9 cellular contexts compared by ENCODE assay signal in the genomic region with DNA sequence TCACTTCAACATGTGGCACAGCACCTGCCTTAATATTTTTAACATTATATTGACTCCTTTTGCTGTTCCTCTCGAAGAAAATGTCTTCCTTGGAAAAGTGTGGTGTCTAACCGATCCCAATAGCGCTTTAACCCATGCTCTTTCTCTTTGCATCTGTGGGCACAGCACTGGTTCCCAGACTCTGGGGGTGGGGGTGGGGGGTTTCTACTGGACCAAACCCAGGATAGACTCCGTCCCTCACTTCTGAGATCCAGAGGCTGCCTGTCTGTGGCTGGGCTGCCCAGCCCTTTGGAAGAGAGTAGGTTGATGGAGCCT. TPM values are rescaled to one million over a fixed set of nuclear protein-coding genes. Genes with fewer than 3 reads are reported as not detected.
DNase-seq lines count a peak whose midpoint lies in the region; ATAC-seq, FAIRE-seq and TF ChIP-seq lines count a peak whose summit lies in the region.
"Had no signal": no experiment of that assay in that cellular context is flagged by ENCODE, and none has a peak within 500 bp of the region (broad histone marks: within the 10 kb centered on the region; RNA-seq: fewer than 3 reads in every experiment).

No MANE protein-coding gene starts in this region.

- CTCF ChIA-PET in HepG2 (lab: Yijun Ruan, JAX; ENCODE audit: low intra/inter-chr PET ratio, low total read pairs): no interaction called here

- no peaks in the 10 kb centered on the region for H3K27me3 ChIP-seq in liver (ENCODE audit: control insufficient read depth in 4 of 4, insufficient read depth in 4 of 4, low read length in 3 of 4)
- peaks cover 0 to 2% of the 10 kb centered on the region in 2 experiments; a peak in 2 of 5 replicates for H3K27me3 ChIP-seq in HepG2 (ENCODE audit: control insufficient read depth in 1 of 2, insufficient read depth in 2 of 2, low read length in 2 of 2)
- H3K27me3 ChIP-seq in brain microvascular endothelial cell (replicated peaks): no peaks in the 10 kb centered on the region
- no peaks in the 10 kb centered on the region for H3K27me3 ChIP-seq in aorta (ENCODE audit: control insufficient read depth in 1 of 2, insufficient read depth in 2 of 2, low read length in 1 of 2)

- no peak overlapping the region for H3K4me2 ChIP-seq in HepG2 (ENCODE audit: low read depth, low read length)

- TF ChIP-seq EP300 in HepG2 (IDR thresholded peaks at IDR 0.05; ENCODE audit: low read depth in 2 of 2, low read length in 2 of 2) (no peak), HepG2 (CRISPR knock-in tag; IDR thresholded peaks at IDR 0.05; ENCODE audit: borderline replicate concordance) (no peak)

- H3K9ac ChIP-seq in liver (ENCODE audit: low read depth in 1 of 2, low read length in 2 of 2) (peak overlapping the region; percentile 28 to 42), HepG2 (ENCODE audit: insufficient read depth, low read depth, low read length) (no peak overlapping the region)

- intact Hi-C loops in HepG2 (cut with micrococcal nuclease; ENCODE audit: unreplicated experiment): no loop called here
- intact Hi-C loops in aorta (cut with DNase I): loop anchor here (5.0 to 10.0 kb wide), 4 partner anchors 73 to 323 kb away; a partner anchor contains a TSS

- TF ChIP-seq RAD21 in liver (IDR thresholded peaks at IDR 0.05) (no peak), HepG2 (CRISPR knock-in tag; IDR thresholded peaks at IDR 0.05) (no peak)

- H3K4me1 ChIP-seq in liver (ENCODE audit: control insufficient read depth in 4 of 4, insufficient read depth in 4 of 4, low read length in 3 of 4): peaks cover 0 to 22% (median 6%) of the 10 kb centered on the region in 4 donors
- peaks cover 14% of the 10 kb centered on the region for H3K4me1 ChIP-seq in HepG2 (ENCODE audit: insufficient read depth, low read length)
- no peaks in the 10 kb centered on the region for H3K4me1 ChIP-seq in aorta (ENCODE audit: control insufficient read depth in 1 of 2, insufficient read depth in 2 of 2, low read length in 2 of 2)

- no TSS peak for BruUV-seq in HepG2 (replicated peaks; lab: Mats Ljungman, UMichigan)

- no peak for FAIRE-seq in HepG2 (lab: Jason Lieb, UNC)

- H3K27ac ChIP-seq in liver (ENCODE audit: low read depth in 1 of 2, low read length in 2 of 2) (peak overlapping the region; percentile 68 to 81), HepG2 (ENCODE audit: extremely low read length, insufficient read depth, low read length) (no peak overlapping the region), brain microvascular endothelial cell (peak overlapping the region; percentile 68), aorta (ENCODE audit: low read depth in 1 of 2, low read length in 2 of 2) (peak overlapping the region; percentile 54 to 72)

- peaks cover 4% of the 10 kb centered on the region for H4K20me1 ChIP-seq in HepG2 (ENCODE audit: insufficient read depth, low read length)

- H3K79me2 ChIP-seq in HepG2 (ENCODE audit: insufficient read depth, low read length): peaks cover 26% of the 10 kb centered on the region

- in situ Hi-C loops in HepG2 (cut with HindIII; ENCODE audit: extremely low pct_ligation_motif_present, low pct_unique_long_range_greater_than_20kb) (no loop called here), brain microvascular endothelial cell (cut with HindIII; ENCODE audit: low pct_ligation_motif_present, low sequenced_read_pairs) (no loop called here)

- POLR2A ChIA-PET in HepG2 (lab: Yijun Ruan, JAX): no interaction called here

- TF ChIP-seq CTCF in liver (IDR thresholded peaks at IDR 0.05; ENCODE audit: low read depth, low read length, missing input control) (no peak), HepG2 (CRISPR knock-in tag; IDR thresholded peaks at IDR 0.05) (no peak), brain microvascular endothelial cell (IDR thresholded peaks at IDR 0.05; ENCODE audit: low read depth, low read length, missing control alignments) (no peak)

- H2AFZ ChIP-seq in HepG2 (ENCODE audit: low read length): no peak overlapping the region

- 52% methylated on average over 4 of the region's 4 CpGs for WGBS in liver
- WGBS in HepG2 (ENCODE audit: low lambda C conversion rate): 73% methylated on average over 4 of the region's 4 CpGs
- WGBS in aorta, 2 donors: 23 to 34% methylated on average over 4 of the region's 4 CpGs

- no peak for ATAC-seq in HepG2
- no peak for ATAC-seq in aorta (ENCODE audit: low FRiP score)
- ATAC-seq in left lobe of liver: no peak

- no peak for TF ChIP-seq POLR2A in HepG2 (IDR thresholded peaks at IDR 0.05; ENCODE audit: insufficient read depth in 1 of 2, low read depth in 2 of 2, low read length in 2 of 2)

- peak overlapping the region; percentile 6 to 67 (median 61) for H3K4me3 ChIP-seq in liver (ENCODE audit: low read depth in 1 of 3, low read length in 3 of 3)
- no peak overlapping the region for H3K4me3 ChIP-seq in HepG2 (replicated peaks in 1 of 3; ENCODE audit: insufficient read depth in 1 of 3, low read depth in 2 of 3, low read length in 3 of 3)
- H3K4me3 ChIP-seq in brain microvascular endothelial cell (ENCODE audit: low read depth, low read length): peak overlapping the region; percentile 63
- H3K4me3 ChIP-seq in aorta (ENCODE audit: low read length in 2 of 2): peak overlapping the region; percentile 30 to 80

- H3K36me3 ChIP-seq in liver (ENCODE audit: control insufficient read depth in 4 of 4, insufficient read depth in 3 of 4, low read depth in 1 of 4, low read length in 3 of 4) (no peaks in the 10 kb centered on the region), HepG2 (replicated peaks in 1 of 2; ENCODE audit: control insufficient read depth in 1 of 2, insufficient read depth in 2 of 2, low read length in 2 of 2) (no peaks in the 10 kb centered on the region), brain microvascular endothelial cell (replicated peaks) (no peaks in the 10 kb centered on the region), aorta (ENCODE audit: control insufficient read depth in 1 of 2, insufficient read depth in 2 of 2, low read length in 1 of 2) (no peaks in the 10 kb centered on the region)

- H3K9me3 ChIP-seq in liver (ENCODE audit: control insufficient read depth in 4 of 4, low read length in 3 of 4) (no peaks in the 10 kb centered on the region), HepG2 (ENCODE audit: low read length) (no peaks in the 10 kb centered on the region), aorta (ENCODE audit: control insufficient read depth, low read length) (no peaks in the 10 kb centered on the region)

- DNase-seq in HepG2 (ENCODE audit: low spot score) (no peak), brain microvascular endothelial cell (no peak), midbrain (lab: John Stamatoyannopoulos, UW) (peak; percentile 78), aorta (no peak), epidermal melanocyte (ENCODE audit: insufficient read length, low spot score) (no peak), NCI-H526 treated with DMSO at 0.1 percent for 48 hours (lab: John Stamatoyannopoulos, UW) (no peak), left lobe of liver (ENCODE audit: low spot score) (no peak)

RNA-seq across cellular contexts. Expression of a gene that starts 3.9 kb away (rescaled TPM):
- 10 to 100 TPM; 12.1 to 16.4 TPM for total RNA-seq in liver
- 10 to 100 TPM in 1 of 2 donors, 1 to 10 TPM in 1; 2.7 to 12.8 TPM for polyA plus RNA-seq in liver
- 12.8 and 15.4 TPM in 2 replicates for total RNA-seq in HepG2 (2016; rRNA removed; fragmentation: Illumina TruSeq; extraction: Trizol)
- total RNA-seq in HepG2 (2016; cell fraction: cytosol; rRNA removed; fragmentation: Illumina TruSeq; extraction: Trizol; ENCODE audit: low read depth): 70.6 and 73.9 TPM in 2 replicates
- 12.7 and 13.8 TPM in 2 replicates for total RNA-seq in HepG2 (2016; cell fraction: insoluble cytoplasmic fraction; rRNA removed; fragmentation: Illumina TruSeq; extraction: Trizol)
- total RNA-seq in HepG2 (2016; cell fraction: membrane; rRNA removed; fragmentation: Illumina TruSeq; extraction: Trizol): 15.6 and 16.5 TPM in 2 replicates
- total RNA-seq in HepG2 (2016; cell fraction: nucleus; rRNA removed; fragmentation: Illumina TruSeq; extraction: Trizol): 38.9 and 39.3 TPM in 2 replicates
- 5.6 and 9.9 TPM in 2 replicates for polyA plus RNA-seq in HepG2 (2011; rRNA removed)
- polyA plus RNA-seq in HepG2 (2011; cell fraction: cytosol; rRNA removed): 1.6 and 2.3 TPM in 2 replicates
- 14.5 and 16.5 TPM in 2 replicates for polyA plus RNA-seq in HepG2 (2011; cell fraction: nucleus; rRNA removed)
- 8.2 and 8.5 TPM in 2 replicates for polyA plus RNA-seq in HepG2 (2012)
- polyA plus RNA-seq in HepG2 (2016; cell fraction: cytosol; fragmentation: Illumina TruSeq; extraction: Trizol; ENCODE audit: low read depth): 0.14 and 0.21 TPM in 2 replicates
- 4.9 and 5.6 TPM in 2 replicates for polyA plus RNA-seq in HepG2 (2016; cell fraction: insoluble cytoplasmic fraction; fragmentation: Illumina TruSeq; extraction: Trizol; ENCODE audit: low read depth)
- polyA plus RNA-seq in HepG2 (2016; cell fraction: membrane; fragmentation: Illumina TruSeq; extraction: Trizol; ENCODE audit: low read depth): 0.45 and 0.56 TPM in 2 replicates
- 19.9 and 22.9 TPM in 2 replicates for polyA plus RNA-seq in HepG2 (2016; cell fraction: nucleus; fragmentation: Illumina TruSeq; extraction: Trizol; ENCODE audit: insufficient read depth, low read depth)
- 15.3 and 25.7 TPM in 2 replicates for polyA minus RNA-seq in HepG2 (2011; rRNA and poly(A)+ RNA removed; ENCODE audit: low replicate concordance)
- polyA minus RNA-seq in HepG2 (2011; cell fraction: cytosol; rRNA and poly(A)+ RNA removed): 14.0 and 14.8 TPM in 2 replicates
- 192 and 247 TPM in 2 replicates for polyA minus RNA-seq in HepG2 (2011; cell fraction: nucleus; rRNA and poly(A)+ RNA removed)
- 10 to 100 TPM; 57.9 to 71.6 TPM for total RNA-seq in aorta
- 1 to 10 TPM; 3.4 to 7.6 TPM for polyA plus RNA-seq in aorta
- 12.9 TPM for total RNA-seq in left lobe of liver

RNA-seq across cellular contexts. Expression of a gene that starts 56.5 kb away (rescaled TPM):
- total RNA-seq in liver (not detected), HepG2 (2016; rRNA removed; fragmentation: Illumina TruSeq; extraction: Trizol) (not detected in 2 replicates), aorta (not detected), left lobe of liver (0.25 TPM)
- polyA plus RNA-seq in liver (not detected), HepG2 (2011; rRNA removed) (0.09 TPM in 1 of 2 replicates, not detected in the other), aorta (not detected)
- total RNA-seq in HepG2 (2016; cell fraction: cytosol; rRNA removed; fragmentation: Illumina TruSeq; extraction: Trizol; ENCODE audit: low read depth): not detected in 2 replicates
- total RNA-seq in HepG2 (2016; cell fraction: insoluble cytoplasmic fraction; rRNA removed; fragmentation: Illumina TruSeq; extraction: Trizol): not detected in 2 replicates
- total RNA-seq in HepG2 (2016; cell fraction: membrane; rRNA removed; fragmentation: Illumina TruSeq; extraction: Trizol): not detected in 2 replicates
- total RNA-seq in HepG2 (2016; cell fraction: nucleus; rRNA removed; fragmentation: Illumina TruSeq; extraction: Trizol): not detected in 2 replicates
- polyA plus RNA-seq in HepG2 (2011; cell fraction: cytosol; rRNA removed): 0.09 and 0.15 TPM in 2 replicates
- polyA plus RNA-seq in HepG2 (2011; cell fraction: nucleus; rRNA removed): not detected in 2 replicates
- not detected in 2 replicates for polyA plus RNA-seq in HepG2 (2012)
- not detected in 2 replicates for polyA plus RNA-seq in HepG2 (2016; cell fraction: cytosol; fragmentation: Illumina TruSeq; extraction: Trizol; ENCODE audit: low read depth)
- polyA plus RNA-seq in HepG2 (2016; cell fraction: insoluble cytoplasmic fraction; fragmentation: Illumina TruSeq; extraction: Trizol; ENCODE audit: low read depth): not detected in 2 replicates
- polyA plus RNA-seq in HepG2 (2016; cell fraction: membrane; fragmentation: Illumina TruSeq; extraction: Trizol; ENCODE audit: low read depth): not detected in 2 replicates
- not detected in 2 replicates for polyA plus RNA-seq in HepG2 (2016; cell fraction: nucleus; fragmentation: Illumina TruSeq; extraction: Trizol; ENCODE audit: insufficient read depth, low read depth)
- polyA minus RNA-seq in HepG2 (2011; rRNA and poly(A)+ RNA removed; ENCODE audit: low replicate concordance): 121 TPM in 1 of 2 replicates, not detected in the other
- 6.1 and 9.6 TPM in 2 replicates for polyA minus RNA-seq in HepG2 (2011; cell fraction: cytosol; rRNA and poly(A)+ RNA removed)
- 1.7 and 5.0 TPM in 2 replicates for polyA minus RNA-seq in HepG2 (2011; cell fraction: nucleus; rRNA and poly(A)+ RNA removed)
- total RNA-seq: T-helper 1 cell treated with Interleukin-12 subunit alpha and Interleukin-12 subunit beta and Interleukin-4 antibody, amounts not matched to agents 30 ng/mL and 1 ng/mL, for 36 hours had no signal

Comparison
In these comparisons a context has a peak if more than half of its experiments do, and no peak if none do; other contexts are left out.
1. H3K4me3 ChIP-seq: peak in liver (3 of 3), brain microvascular endothelial cell (single experiment) and aorta (2 of 2); none in HepG2 (0 of 3).